Comparison of ENCODE assay signal across 11 cellular contexts in genomic region chr3:160826408-160826807, GRCh38.
"Had no signal": no experiment of that assay in that cellular context is flagged by ENCODE, and none has a peak within 500 bp of the region (broad histone marks: within the 10 kb centered on the region; RNA-seq: fewer than 3 reads in every experiment).

No MANE protein-coding gene starts in this region.

- H3K9me3 ChIP-seq: HAP-1 had no signal

- H2AFZ ChIP-seq: GM23248, GM23338 had no signal

- FAIRE-seq: H1, H54 had no signal

- DNase-seq: GM23248, GOT3, H7, H9, HCEC 1CT, HFFc6 had no signal

- H3K4me2 ChIP-seq: GM23338 had no signal

- H3K4me3 ChIP-seq: GM23248, GM23338, HAP-1 had no signal

- H3K27ac ChIP-seq: GM23248 had no signal

- H3K9ac ChIP-seq: GM23248 had no signal

- ATAC-seq: GM23338, HCT116 had no signal

- H3K36me3 ChIP-seq: HAP-1 had no signal
